In the genomic region with DNA sequence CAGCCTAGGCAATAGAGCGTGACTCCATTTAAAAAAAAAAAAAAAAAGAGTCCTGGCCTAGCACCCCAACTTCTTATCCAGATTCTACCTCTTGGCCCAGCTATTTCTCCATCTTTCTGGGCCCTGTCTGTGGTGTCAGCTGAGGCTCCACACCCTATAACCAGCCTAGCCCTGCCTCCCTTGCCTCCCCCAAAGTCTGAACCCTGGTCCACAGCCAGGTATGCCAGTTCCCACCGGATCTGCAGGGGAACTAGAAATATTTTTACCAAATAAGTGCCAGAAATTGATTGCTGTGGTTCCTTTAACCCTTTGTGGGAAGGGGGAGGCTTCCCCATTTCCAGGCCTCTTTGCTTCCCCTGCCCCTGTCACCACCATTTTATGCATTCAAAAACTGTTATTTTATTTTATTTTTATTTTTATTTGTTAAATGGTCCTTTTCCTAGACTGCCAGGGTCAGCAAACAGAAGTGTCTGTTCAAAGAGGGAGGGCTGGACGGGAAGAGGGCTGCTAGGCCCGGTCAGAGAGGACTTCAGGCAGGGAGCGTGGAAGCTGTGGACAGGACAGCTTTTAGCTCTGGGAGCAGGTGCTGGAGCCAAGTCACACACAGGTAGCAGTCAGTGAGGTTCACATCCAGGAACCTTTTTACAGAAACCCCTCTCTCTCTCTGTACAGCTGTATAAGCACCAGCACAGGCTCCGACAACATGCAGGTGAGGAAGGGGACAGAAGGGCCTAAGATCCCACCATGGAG, we compare ENCODE assay signal across 11 cellular contexts. TPM values are rescaled to one million over a fixed set of nuclear protein-coding genes. Genes with fewer than 3 reads are reported as not detected.
DNase-seq lines count a peak whose midpoint lies in the region; ATAC-seq and TF ChIP-seq lines count a peak whose summit lies in the region.
"Had no signal": no experiment of that assay in that cellular context is flagged by ENCODE, and none has a peak within 500 bp of the region (broad histone marks: within the 10 kb centered on the region; RNA-seq: fewer than 3 reads in every experiment).

No MANE protein-coding gene starts in this region.

- no peak for TF ChIP-seq CTCF in activated CD8-positive, alpha-beta T cell treated with anti-CD3 and anti-CD28 coated beads for 36 hours (IDR thresholded peaks at IDR 0.05)
- TF ChIP-seq CTCF in HFFc6 (IDR thresholded peaks at IDR 0.05), result no peak

- intact Hi-C loops in activated CD8-positive, alpha-beta T cell treated with anti-CD3 and anti-CD28 coated beads for 36 hours (cut with micrococcal nuclease), result no loop called here

- ATAC-seq in HG02852 (IDR thresholded peaks at IDR 0.05; ENCODE audit: unreplicated experiment), result peak; percentile 21
- no peak for ATAC-seq in activated CD8-positive, alpha-beta T cell treated with anti-CD3 and anti-CD28 coated beads for 36 hours
- peak; percentile 11 to 19 for ATAC-seq in stimulated activated naive B cell treated with anti-CD40 and anti-IgM and Interleukin-4, amounts not matched to agents 10 μg/mL and 1 μg/mL and 100 μg/mL, for 72 hours (replicated peaks)

- H3K9me3 Mint-ChIP-seq in activated CD8-positive, alpha-beta T cell treated with anti-CD3 and anti-CD28 coated beads for 36 hours, result no peaks in the 10 kb centered on the region
- H3K9me3 Mint-ChIP-seq in stimulated activated naive B cell treated with anti-CD40 and anti-IgM and Interleukin-4, amounts not matched to agents 10 μg/mL and 1 μg/mL and 100 μg/mL, for 72 hours, result peaks cover 0 to 3% of the 10 kb centered on the region in 2 donors
- no peaks in the 10 kb centered on the region for H3K9me3 Mint-ChIP-seq in HFFc6

- peak overlapping the region; percentile 28 for H3K4me3 Mint-ChIP-seq in activated CD8-positive, alpha-beta T cell treated with anti-CD3 and anti-CD28 coated beads for 36 hours
- peak overlapping the region; percentile 52 to 64 for H3K4me3 Mint-ChIP-seq in stimulated activated naive B cell treated with anti-CD40 and anti-IgM and Interleukin-4, amounts not matched to agents 10 μg/mL and 1 μg/mL and 100 μg/mL, for 72 hours
- no peak overlapping the region for H3K4me3 Mint-ChIP-seq in HFFc6

- H3K27me3 Mint-ChIP-seq in activated CD8-positive, alpha-beta T cell treated with anti-CD3 and anti-CD28 coated beads for 36 hours, result no peaks in the 10 kb centered on the region
- no peaks in the 10 kb centered on the region for H3K27me3 Mint-ChIP-seq in stimulated activated naive B cell treated with anti-CD40 and anti-IgM and Interleukin-4, amounts not matched to agents 10 μg/mL and 1 μg/mL and 100 μg/mL, for 72 hours
- H3K27me3 Mint-ChIP-seq in HFFc6 (ENCODE audit: insufficient read depth), result peaks cover 13% of the 10 kb centered on the region

- peak; percentile 71 for DNase-seq in NCI-H345 (lab: John Stamatoyannopoulos, UW)
- DNase-seq in NCI-H345 treated with DMSO at 0.1 percent for 48 hours (lab: John Stamatoyannopoulos, UW; ENCODE audit: unreplicated experiment), result no peak
- no peak for DNase-seq in activated CD8-positive, alpha-beta T cell treated with anti-CD3 and anti-CD28 coated beads for 36 hours
- no peak for DNase-seq in stimulated activated naive B cell treated with anti-CD40 and anti-IgM and Interleukin-4, amounts not matched to agents 10 μg/mL and 1 μg/mL and 100 μg/mL, for 72 hours
- DNase-seq in MV-4-11 (lab: John Stamatoyannopoulos, UW), result no peak
- DNase-seq in HFFc6, result no peak
- DNase-seq in mesenteric fat pad (ENCODE audit: low spot score), result no peak
- DNase-seq: ACHN; activated CD4-positive, CD25-positive, alpha-beta regulatory T cell treated with anti-CD3 and anti-CD28 coated beads, Interleukin-2, amount 50 U/mL, for 72 hours; HCEC 1CT had no signal

- H3K27ac Mint-ChIP-seq in activated CD8-positive, alpha-beta T cell treated with anti-CD3 and anti-CD28 coated beads for 36 hours, result peak overlapping the region; percentile 85
- H3K27ac Mint-ChIP-seq in stimulated activated naive B cell treated with anti-CD40 and anti-IgM and Interleukin-4, amounts not matched to agents 10 μg/mL and 1 μg/mL and 100 μg/mL, for 72 hours, result peak overlapping the region; percentile 94
- no peak overlapping the region for H3K27ac Mint-ChIP-seq in HFFc6

- POLR2A ChIA-PET in activated CD8-positive, alpha-beta T cell treated with anti-CD3 and anti-CD28 coated beads for 36 hours (lab: Charles Lee), result interaction anchor here (0.7 to 1.1 kb wide), 3 partner anchors 12 to 1048 kb away, joined by 3 read pairs; no protein-coding TSS in a partner anchor

- H3K36me3 Mint-ChIP-seq in activated CD8-positive, alpha-beta T cell treated with anti-CD3 and anti-CD28 coated beads for 36 hours (ENCODE audit: low read depth), result peaks cover 15% of the 10 kb centered on the region
- H3K36me3 Mint-ChIP-seq in stimulated activated naive B cell treated with anti-CD40 and anti-IgM and Interleukin-4, amounts not matched to agents 10 μg/mL and 1 μg/mL and 100 μg/mL, for 72 hours, result peaks cover 18 to 35% of the 10 kb centered on the region in 2 donors
- no peaks in the 10 kb centered on the region for H3K36me3 Mint-ChIP-seq in HFFc6 (ENCODE audit: low read depth)

- H3K4me1 Mint-ChIP-seq in activated CD8-positive, alpha-beta T cell treated with anti-CD3 and anti-CD28 coated beads for 36 hours (ENCODE audit: low read depth), result peaks cover 67% of the 10 kb centered on the region
- H3K4me1 Mint-ChIP-seq in stimulated activated naive B cell treated with anti-CD40 and anti-IgM and Interleukin-4, amounts not matched to agents 10 μg/mL and 1 μg/mL and 100 μg/mL, for 72 hours, result peaks cover 74 to 97% of the 10 kb centered on the region in 2 donors
- peaks cover 30% of the 10 kb centered on the region for H3K4me1 Mint-ChIP-seq in HFFc6 (ENCODE audit: low read depth)

- CTCF ChIA-PET in activated CD8-positive, alpha-beta T cell treated with anti-CD3 and anti-CD28 coated beads for 36 hours (lab: Charles Lee), result no interaction called here

RNA-seq across cellular contexts. Expression of gene TTC9, which starts 23.2 kb away (rescaled TPM):
- total RNA-seq in activated CD8-positive, alpha-beta T cell treated with anti-CD3 and anti-CD28 coated beads for 36 hours, result 1 to 10 TPM; 5.5 to 5.7 TPM
- under 1 TPM; 0.05 to 0.17 (median 0.09) TPM for total RNA-seq in HFFc6 (2021; fragmentation: NEBNext Ultra II Directional; extraction: Animal tissue kit (Norgen Biotek cat#: 25700))
- total RNA-seq in mesenteric fat pad, result 0.51 TPM
